In genomic region chr13:101267656-101268055, GRCh38 we compare ENCODE assay signal across 19 cellular contexts.
DNase-seq lines count a peak whose midpoint lies in the region; ATAC-seq, FAIRE-seq and TF ChIP-seq lines count a peak whose summit lies in the region.
"Had no signal": no experiment of that assay in that cellular context is flagged by ENCODE, and none has a peak within 500 bp of the region (broad histone marks: within the 10 kb centered on the region; RNA-seq: fewer than 3 reads in every experiment).

No MANE protein-coding gene starts in this region.

- no peak overlapping the region for H4K12ac ChIP-seq in trophoblast cell (ENCODE audit: low read depth, low read length)

- no peaks in the 10 kb centered on the region for H3K79me2 ChIP-seq in trophoblast cell (ENCODE audit: control insufficient read depth, insufficient read depth, low read length, poor library complexity)

- TF ChIP-seq CTCF in foreskin keratinocyte (conservative IDR thresholded peaks at IDR 0.05): no peak

- peak; percentile 44 for ATAC-seq in foreskin keratinocyte
- ATAC-seq: GM12878 had no signal

- H2BK5ac ChIP-seq in trophoblast cell (ENCODE audit: low read depth, low read length, poor library complexity): no peak overlapping the region

- H3K18ac ChIP-seq in trophoblast cell (ENCODE audit: low read length): no peak overlapping the region

- no peaks in the 10 kb centered on the region for H3K36me3 ChIP-seq in trophoblast cell (ENCODE audit: control insufficient read depth in 1 of 2, insufficient read depth in 2 of 2, low read length in 2 of 2)
- H3K36me3 ChIP-seq: cardiac muscle cell, esophagus squamous epithelium had no signal

- H3K4me1 ChIP-seq in foreskin keratinocyte (peaks cover 3% of the 10 kb centered on the region), trophoblast cell (ENCODE audit: control insufficient read depth in 1 of 2, insufficient read depth in 2 of 2, low read length in 2 of 2) (no peaks in the 10 kb centered on the region)
- H3K4me1 ChIP-seq: esophagus squamous epithelium had no signal

- H3K9me3 ChIP-seq in trophoblast cell (ENCODE audit: insufficient read depth, low read depth, low read length): peaks cover 6% of the 10 kb centered on the region
- H3K9me3 ChIP-seq: esophagus squamous epithelium had no signal

- H2AK5ac ChIP-seq in trophoblast cell (ENCODE audit: low read length): no peak overlapping the region

- H3K4me2 ChIP-seq in trophoblast cell (ENCODE audit: low read length): no peak overlapping the region

- H3K79me1 ChIP-seq in trophoblast cell (ENCODE audit: low read length): no peaks in the 10 kb centered on the region

- H3K4me3 ChIP-seq in trophoblast cell (ENCODE audit: low read depth, low read length): no peak overlapping the region
- H3K4me3 ChIP-seq: cardiac muscle cell, dorsolateral prefrontal cortex, esophagus squamous epithelium, GM12878 had no signal

- no peak overlapping the region for H2AFZ ChIP-seq in trophoblast cell (ENCODE audit: insufficient read depth, low read length, poor library complexity)

- WGBS in trophoblast cell (ENCODE audit: extremely low coverage, insufficient coverage, insufficient read length): no CpG with 5 or more reads among the region's 5 CpGs

- DNase-seq in AG08395 (ENCODE audit: low spot score) (peak; percentile 66), GM04504 (ENCODE audit: low read depth) (peak; percentile 46), SW480 (ENCODE audit: low spot score) (peak; percentile 59), foreskin keratinocyte (peak; percentile 20 to 58), urothelium cell line (ENCODE audit: low spot score) (no peak), NCI-H1105 (lab: John Stamatoyannopoulos, UW) (no peak), trophoblast cell (no peak), C1 segment of cervical spinal cord (lab: John Stamatoyannopoulos, UW) (no peak)
- DNase-seq: activated CD4-positive, alpha-beta T cell treated with anti-CD3 and anti-CD28 coated beads, Interleukin-2, amount 50 U/mL, for 4 hours; activated T-cell treated with anti-CD3 and anti-CD28 coated beads, Interleukin-2, amount 50 U/mL, for 48 hours; dorsolateral prefrontal cortex; esophagus squamous epithelium; hippocampal formation; NCI-H1048; stimulated activated CD4-positive, alpha-beta T cell treated with anti-CD3 and anti-CD28 coated beads, Interleukin-12 subunit alpha, Interleukin-12 subunit beta, amount 100 ng/mL, for 4 hours; stimulated activated naive B cell treated with anti-CD40 and anti-IgM and Interleukin-4, amounts not matched to agents 10 μg/mL and 1 μg/mL and 100 μg/mL, for 72 hours had no signal

- H3K27me3 ChIP-seq in foreskin keratinocyte (no peaks in the 10 kb centered on the region), trophoblast cell (ENCODE audit: insufficient read depth, low read length) (no peaks in the 10 kb centered on the region)
- H3K27me3 ChIP-seq: cardiac muscle cell, dorsolateral prefrontal cortex, esophagus squamous epithelium had no signal

- no peak overlapping the region for H4K8ac ChIP-seq in trophoblast cell (ENCODE audit: low read depth, low read length)

- H3K27ac ChIP-seq in foreskin keratinocyte: no peak overlapping the region
- no peak overlapping the region for H3K27ac ChIP-seq in trophoblast cell (ENCODE audit: low read depth, low read length)
- H3K27ac ChIP-seq: cardiac muscle cell, dorsolateral prefrontal cortex, esophagus squamous epithelium had no signal

- no peak overlapping the region for H2BK12ac ChIP-seq in trophoblast cell (ENCODE audit: low read length)

- FAIRE-seq in urothelium cell line (lab: Jason Lieb, UNC): no peak
- FAIRE-seq: GM12878, keratinocyte had no signal

- H4K91ac ChIP-seq in trophoblast cell (ENCODE audit: low read depth, low read length): no peak overlapping the region

- no peak overlapping the region for H3K23ac ChIP-seq in trophoblast cell (ENCODE audit: low read length)

- H3K4ac ChIP-seq in trophoblast cell (ENCODE audit: low read depth, low read length): no peak overlapping the region

- H3K14ac ChIP-seq in trophoblast cell (ENCODE audit: low read length): no peak overlapping the region

- H2BK120ac ChIP-seq in trophoblast cell (ENCODE audit: insufficient read depth, low read length, poor library complexity): no peak overlapping the region

- no peak overlapping the region for H3K9ac ChIP-seq in trophoblast cell (ENCODE audit: low read length)

Comparison
In these comparisons a context has a peak if more than half of its experiments do, and no peak if none do; other contexts are left out.
1. DNase-seq: peak in AG08395 (single experiment), GM04504 (single experiment), SW480 (single experiment) and foreskin keratinocyte (2 of 2); none in urothelium cell line (single experiment), NCI-H1105 (single experiment), trophoblast cell (0 of 2) and C1 segment of cervical spinal cord (0 of 14).